1 cellular context compared by ENCODE assay signal in the genomic region with DNA sequence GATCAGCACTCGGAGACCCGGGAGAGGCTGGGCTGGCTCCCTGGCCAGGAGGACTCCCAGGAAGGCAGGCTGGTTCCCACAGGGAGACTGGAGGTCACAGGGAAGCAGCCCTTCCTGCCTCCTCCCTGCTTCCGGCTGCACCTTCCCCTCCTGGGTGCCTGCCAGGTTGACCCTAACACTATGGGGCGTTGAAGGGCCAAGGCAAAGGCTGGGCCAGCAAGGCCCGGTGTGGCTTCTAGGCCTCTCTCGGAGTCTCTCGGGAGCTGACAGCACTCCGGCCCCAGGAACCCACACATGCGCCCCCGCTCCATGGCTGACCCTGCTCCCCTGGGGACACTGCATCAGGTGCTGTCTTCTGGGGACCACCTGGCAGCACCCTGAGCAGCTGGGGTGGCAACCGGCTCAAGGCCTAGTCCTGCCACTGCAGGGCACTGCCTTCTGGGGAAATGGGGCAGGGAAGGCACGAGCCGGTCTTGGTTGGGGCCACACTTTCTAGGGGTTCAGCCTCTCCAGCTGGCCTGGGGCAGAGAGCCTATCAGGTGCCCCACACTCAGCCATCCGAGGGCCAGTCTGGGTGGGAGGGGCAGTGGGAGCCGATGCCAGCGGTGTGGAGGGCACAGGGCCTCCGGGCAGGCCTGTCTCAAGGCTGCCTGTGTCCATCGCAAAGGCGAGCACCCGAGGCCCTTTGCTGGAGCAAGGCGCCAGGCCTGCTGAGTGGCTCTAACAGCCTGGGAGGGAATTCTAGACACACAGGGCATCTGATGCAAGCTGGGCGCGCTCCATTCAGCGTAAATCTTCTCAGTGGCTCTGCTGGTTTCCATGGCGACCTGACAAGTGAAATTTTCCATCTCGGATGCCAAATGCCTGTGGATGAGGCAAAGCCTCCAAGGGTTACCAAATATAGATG.
TF ChIP-seq lines count a peak whose summit lies in the region.

No MANE protein-coding gene starts in this region.

TF ChIP-seq in H1, 55 proteins besides CTCF, POLR2A, EP300 and RAD21:
- TF ChIP-seq TAF7 (optimal IDR thresholded peaks at IDR 0.05; ENCODE audit: borderline replicate concordance, low read depth, low read length), result no peak
- TF ChIP-seq SP4 (IDR thresholded peaks at IDR 0.05; ENCODE audit: low read length), result no peak
- no peak for TF ChIP-seq CEBPB (IDR thresholded peaks at IDR 0.05; ENCODE audit: low read depth, low read length)
- TF ChIP-seq TEAD4 (IDR thresholded peaks at IDR 0.05; ENCODE audit: low read depth, low read length), result no peak
- TF ChIP-seq, protein P1, sequence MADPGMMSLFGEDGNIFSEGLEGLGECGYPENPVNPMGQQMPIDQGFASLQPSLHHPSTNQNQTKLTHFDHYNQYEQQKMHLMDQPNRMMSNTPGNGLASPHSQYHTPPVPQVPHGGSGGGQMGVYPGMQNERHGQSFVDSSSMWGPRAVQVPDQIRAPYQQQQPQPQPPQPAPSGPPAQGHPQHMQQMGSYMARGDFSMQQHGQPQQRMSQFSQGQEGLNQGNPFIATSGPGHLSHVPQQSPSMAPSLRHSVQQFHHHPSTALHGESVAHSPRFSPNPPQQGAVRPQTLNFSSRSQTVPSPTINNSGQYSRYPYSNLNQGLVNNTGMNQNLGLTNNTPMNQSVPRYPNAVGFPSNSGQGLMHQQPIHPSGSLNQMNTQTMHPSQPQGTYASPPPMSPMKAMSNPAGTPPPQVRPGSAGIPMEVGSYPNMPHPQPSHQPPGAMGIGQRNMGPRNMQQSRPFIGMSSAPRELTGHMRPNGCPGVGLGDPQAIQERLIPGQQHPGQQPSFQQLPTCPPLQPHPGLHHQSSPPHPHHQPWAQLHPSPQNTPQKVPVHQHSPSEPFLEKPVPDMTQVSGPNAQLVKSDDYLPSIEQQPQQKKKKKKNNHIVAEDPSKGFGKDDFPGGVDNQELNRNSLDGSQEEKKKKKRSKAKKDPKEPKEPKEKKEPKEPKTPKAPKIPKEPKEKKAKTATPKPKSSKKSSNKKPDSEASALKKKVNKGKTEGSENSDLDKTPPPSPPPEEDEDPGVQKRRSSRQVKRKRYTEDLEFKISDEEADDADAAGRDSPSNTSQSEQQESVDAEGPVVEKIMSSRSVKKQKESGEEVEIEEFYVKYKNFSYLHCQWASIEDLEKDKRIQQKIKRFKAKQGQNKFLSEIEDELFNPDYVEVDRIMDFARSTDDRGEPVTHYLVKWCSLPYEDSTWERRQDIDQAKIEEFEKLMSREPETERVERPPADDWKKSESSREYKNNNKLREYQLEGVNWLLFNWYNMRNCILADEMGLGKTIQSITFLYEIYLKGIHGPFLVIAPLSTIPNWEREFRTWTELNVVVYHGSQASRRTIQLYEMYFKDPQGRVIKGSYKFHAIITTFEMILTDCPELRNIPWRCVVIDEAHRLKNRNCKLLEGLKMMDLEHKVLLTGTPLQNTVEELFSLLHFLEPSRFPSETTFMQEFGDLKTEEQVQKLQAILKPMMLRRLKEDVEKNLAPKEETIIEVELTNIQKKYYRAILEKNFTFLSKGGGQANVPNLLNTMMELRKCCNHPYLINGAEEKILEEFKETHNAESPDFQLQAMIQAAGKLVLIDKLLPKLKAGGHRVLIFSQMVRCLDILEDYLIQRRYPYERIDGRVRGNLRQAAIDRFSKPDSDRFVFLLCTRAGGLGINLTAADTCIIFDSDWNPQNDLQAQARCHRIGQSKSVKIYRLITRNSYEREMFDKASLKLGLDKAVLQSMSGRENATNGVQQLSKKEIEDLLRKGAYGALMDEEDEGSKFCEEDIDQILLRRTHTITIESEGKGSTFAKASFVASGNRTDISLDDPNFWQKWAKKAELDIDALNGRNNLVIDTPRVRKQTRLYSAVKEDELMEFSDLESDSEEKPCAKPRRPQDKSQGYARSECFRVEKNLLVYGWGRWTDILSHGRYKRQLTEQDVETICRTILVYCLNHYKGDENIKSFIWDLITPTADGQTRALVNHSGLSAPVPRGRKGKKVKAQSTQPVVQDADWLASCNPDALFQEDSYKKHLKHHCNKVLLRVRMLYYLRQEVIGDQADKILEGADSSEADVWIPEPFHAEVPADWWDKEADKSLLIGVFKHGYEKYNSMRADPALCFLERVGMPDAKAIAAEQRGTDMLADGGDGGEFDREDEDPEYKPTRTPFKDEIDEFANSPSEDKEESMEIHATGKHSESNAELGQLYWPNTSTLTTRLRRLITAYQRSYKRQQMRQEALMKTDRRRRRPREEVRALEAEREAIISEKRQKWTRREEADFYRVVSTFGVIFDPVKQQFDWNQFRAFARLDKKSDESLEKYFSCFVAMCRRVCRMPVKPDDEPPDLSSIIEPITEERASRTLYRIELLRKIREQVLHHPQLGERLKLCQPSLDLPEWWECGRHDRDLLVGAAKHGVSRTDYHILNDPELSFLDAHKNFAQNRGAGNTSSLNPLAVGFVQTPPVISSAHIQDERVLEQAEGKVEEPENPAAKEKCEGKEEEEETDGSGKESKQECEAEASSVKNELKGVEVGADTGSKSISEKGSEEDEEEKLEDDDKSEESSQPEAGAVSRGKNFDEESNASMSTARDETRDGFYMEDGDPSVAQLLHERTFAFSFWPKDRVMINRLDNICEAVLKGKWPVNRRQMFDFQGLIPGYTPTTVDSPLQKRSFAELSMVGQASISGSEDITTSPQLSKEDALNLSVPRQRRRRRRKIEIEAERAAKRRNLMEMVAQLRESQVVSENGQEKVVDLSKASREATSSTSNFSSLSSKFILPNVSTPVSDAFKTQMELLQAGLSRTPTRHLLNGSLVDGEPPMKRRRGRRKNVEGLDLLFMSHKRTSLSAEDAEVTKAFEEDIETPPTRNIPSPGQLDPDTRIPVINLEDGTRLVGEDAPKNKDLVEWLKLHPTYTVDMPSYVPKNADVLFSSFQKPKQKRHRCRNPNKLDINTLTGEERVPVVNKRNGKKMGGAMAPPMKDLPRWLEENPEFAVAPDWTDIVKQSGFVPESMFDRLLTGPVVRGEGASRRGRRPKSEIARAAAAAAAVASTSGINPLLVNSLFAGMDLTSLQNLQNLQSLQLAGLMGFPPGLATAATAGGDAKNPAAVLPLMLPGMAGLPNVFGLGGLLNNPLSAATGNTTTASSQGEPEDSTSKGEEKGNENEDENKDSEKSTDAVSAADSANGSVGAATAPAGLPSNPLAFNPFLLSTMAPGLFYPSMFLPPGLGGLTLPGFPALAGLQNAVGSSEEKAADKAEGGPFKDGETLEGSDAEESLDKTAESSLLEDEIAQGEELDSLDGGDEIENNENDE (IDR thresholded peaks at IDR 0.05; ENCODE audit: insufficient replicate concordance, low read length), result no peak
- TF ChIP-seq PHF8 (conservative IDR thresholded peaks at IDR 0.05; ENCODE audit: low read depth, low read length), result no peak
- TF ChIP-seq SRF (IDR thresholded peaks at IDR 0.05; ENCODE audit: low read depth, low read length), result no peak
- TF ChIP-seq EZH2 (IDR thresholded peaks at IDR 0.05; ENCODE audit: low read depth, low read length, severe bottlenecking), result no peak
- TF ChIP-seq SIX5 (IDR thresholded peaks at IDR 0.05; ENCODE audit: low read depth, low read length), result no peak
- TF ChIP-seq TBP (IDR thresholded peaks at IDR 0.05; ENCODE audit: low read depth, low read length), result no peak
- TF ChIP-seq GTF2F1 (IDR thresholded peaks at IDR 0.05; ENCODE audit: borderline replicate concordance, low read depth, low read length), result no peak
- no peak for TF ChIP-seq SIN3A (conservative IDR thresholded peaks at IDR 0.05 in 1 of 2, IDR thresholded peaks at IDR 0.05 in 1 of 2; ENCODE audit: low read depth in 1 of 2, low read length in 2 of 2)
- no peak for TF ChIP-seq CHD2 (IDR thresholded peaks at IDR 0.05; ENCODE audit: low read length)
